8 cellular contexts compared by ENCODE assay signal in the genomic region with DNA sequence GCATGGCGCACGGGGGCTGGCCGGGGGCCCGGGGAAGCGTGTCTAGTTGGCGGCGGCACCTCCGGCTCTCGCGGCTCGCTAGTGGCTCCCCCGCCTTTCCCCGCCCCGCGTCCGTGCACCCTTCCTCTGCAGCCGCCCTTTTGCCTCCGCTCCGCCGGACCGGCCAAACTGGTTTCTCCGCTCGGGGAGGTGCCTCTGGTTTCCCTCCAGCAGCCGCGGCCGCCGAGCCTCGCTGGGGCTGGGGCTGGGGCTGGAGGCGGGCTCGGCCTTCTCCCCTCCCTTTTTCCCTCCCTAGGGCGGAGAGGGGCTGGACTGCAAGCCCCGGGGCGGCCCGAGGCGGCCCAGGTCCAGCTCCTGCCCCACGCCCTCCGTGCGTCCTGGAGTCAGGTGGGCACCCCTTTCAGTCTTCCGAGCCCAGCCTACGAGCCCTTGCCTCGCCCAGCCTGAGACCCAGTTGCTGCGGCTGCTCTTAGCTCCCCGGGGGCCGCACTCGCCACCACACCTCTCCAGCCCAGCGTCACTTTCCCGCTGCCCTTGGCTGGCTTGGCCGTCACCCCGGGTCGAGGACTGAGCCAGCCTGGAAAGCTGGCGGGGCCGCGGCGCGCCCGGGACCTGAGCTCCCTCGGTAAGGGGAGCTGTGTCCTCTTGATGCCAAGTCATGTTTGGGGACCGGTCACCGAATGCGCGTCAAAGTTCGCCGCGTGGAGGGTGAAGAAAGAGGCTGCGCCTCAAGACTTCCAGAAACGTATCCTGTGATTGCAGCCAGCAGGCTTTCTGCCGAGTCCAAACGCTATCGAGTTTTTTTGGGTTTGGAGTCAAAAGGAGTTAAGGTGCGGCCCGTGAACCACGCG. TPM values are rescaled to one million over a fixed set of nuclear protein-coding genes. Genes with fewer than 3 reads are reported as not detected.
DNase-seq lines count a peak whose midpoint lies in the region; ATAC-seq and TF ChIP-seq lines count a peak whose summit lies in the region.

A gene (minus strand): TSS at position 197 of the 851 bp plus-strand sequence. CDS start 71,508 bp downstream, outside the sequence.

- ATAC-seq in HG03354 (IDR thresholded peaks at IDR 0.05; ENCODE audit: poor library complexity, severe bottlenecking, unreplicated experiment), result peak; percentile 72

- H3K4me3 ChIP-seq in esophagus squamous epithelium (peak within 1 kb of the TSS; percentile 81 to 92 (median 88)), muscle layer of duodenum (ENCODE audit: low read depth in 1 of 2, low read length in 2 of 2) (peak within 1 kb of the TSS; percentile 68 to 86)

- H3K27me3 ChIP-seq in esophagus squamous epithelium (peaks cover 0 to 25% (median 0%) of the 10 kb centered on the region in 4 donors), muscle layer of duodenum (ENCODE audit: low read depth, low read length) (peaks cover 4% of the 10 kb centered on the region)

- peaks cover 14 to 80% (median 19%) of the 10 kb centered on the region in 3 donors for H3K4me1 ChIP-seq in esophagus squamous epithelium
- peaks cover 10 to 23% of the 10 kb centered on the region in 2 donors for H3K4me1 ChIP-seq in muscle layer of duodenum (ENCODE audit: control insufficient read depth in 1 of 2, insufficient read depth in 2 of 2, low read length in 2 of 2)

- intact Hi-C loops in esophagus squamous epithelium (cut with DNase I), result loop anchor here (10.0 kb wide), 1 partner anchor 69 kb away; no protein-coding TSS in a partner anchor

- peak in 1 of 6 experiments; percentile 9 for TF ChIP-seq CTCF in esophagus squamous epithelium (IDR thresholded peaks at IDR 0.05)

- H3K27ac ChIP-seq in esophagus squamous epithelium, result peak within 1 kb of the TSS; percentile 93 to 96 (median 95)
- H3K27ac ChIP-seq in muscle layer of duodenum (ENCODE audit: low read length), result peak within 1 kb of the TSS; percentile 84

- no peak within 1 kb of the TSS for H3K27ac Mint-ChIP-seq in T-helper 1 cell treated with Interleukin-12 subunit alpha and Interleukin-12 subunit beta and Interleukin-4 antibody, amounts not matched to agents 30 μg/mL and 1 μg/mL, for 36 hours

- H3K9me3 ChIP-seq in esophagus squamous epithelium (no peaks in the 10 kb centered on the region), muscle layer of duodenum (ENCODE audit: control insufficient read depth in 1 of 2, low read length in 2 of 2) (no peaks in the 10 kb centered on the region)

- DNase-seq in T-helper 1 cell (no peak), SW480 (ENCODE audit: low spot score) (peak; percentile 24), esophagus squamous epithelium (lab: John Stamatoyannopoulos, UW) (no peak), OCI-M1 (lab: John Stamatoyannopoulos, UW) (no peak), SIG-M5 treated with dmso at 0.1 percent for 504 hours (lab: John Stamatoyannopoulos, UW; ENCODE audit: unreplicated experiment) (no peak)

- H3K36me3 Mint-ChIP-seq in T-helper 1 cell treated with Interleukin-12 subunit alpha and Interleukin-12 subunit beta and Interleukin-4 antibody, amounts not matched to agents 30 μg/mL and 1 μg/mL, for 36 hours (ENCODE audit: low read depth), result no peaks in the 10 kb centered on the region

- peaks cover 4% of the 10 kb centered on the region for H3K4me1 Mint-ChIP-seq in T-helper 1 cell treated with Interleukin-12 subunit alpha and Interleukin-12 subunit beta and Interleukin-4 antibody, amounts not matched to agents 30 μg/mL and 1 μg/mL, for 36 hours (ENCODE audit: low read depth)

- WGBS in esophagus squamous epithelium, 2 donors, result 2 to 14% methylated on average over 19 to 20 of the region's 73 CpGs

- H3K36me3 ChIP-seq in esophagus squamous epithelium (no peaks in the 10 kb centered on the region), muscle layer of duodenum (ENCODE audit: control insufficient read depth in 1 of 2, insufficient read depth in 2 of 2, low read length in 2 of 2) (no peaks in the 10 kb centered on the region)

- H3K27me3 Mint-ChIP-seq in T-helper 1 cell treated with Interleukin-12 subunit alpha and Interleukin-12 subunit beta and Interleukin-4 antibody, amounts not matched to agents 30 μg/mL and 1 μg/mL, for 36 hours (ENCODE audit: low read depth), result peaks cover 59% of the 10 kb centered on the region

- peak in 2 of 4 donors; percentile 68 to 77 for TF ChIP-seq POLR2A in esophagus squamous epithelium (IDR thresholded peaks at IDR 0.05)

- H3K9me3 Mint-ChIP-seq in T-helper 1 cell treated with Interleukin-12 subunit alpha and Interleukin-12 subunit beta and Interleukin-4 antibody, amounts not matched to agents 30 μg/mL and 1 μg/mL, for 36 hours, result no peaks in the 10 kb centered on the region

- peak within 1 kb of the TSS; percentile 59 for H3K4me3 Mint-ChIP-seq in T-helper 1 cell treated with Interleukin-12 subunit alpha and Interleukin-12 subunit beta and Interleukin-4 antibody, amounts not matched to agents 30 μg/mL and 1 μg/mL, for 36 hours

RNA-seq across cellular contexts. Expression of the gene that starts here (rescaled TPM):
- 10 to 100 TPM; 20.2 to 39.1 (median 35.6) TPM for total RNA-seq in esophagus squamous epithelium
